15 cellular contexts compared by ENCODE assay signal in genomic region chr1:169487561-169487960, GRCh38. TPM values are rescaled to one million over a fixed set of nuclear protein-coding genes. Genes with fewer than 3 reads are reported as not detected.
A peak's percentile ranks its signal among the peaks of the same experiment; 100 is the strongest.
DNase-seq lines count a peak whose midpoint lies in the region; ATAC-seq and TF ChIP-seq lines count a peak whose summit lies in the region.
"Had no signal": no experiment of that assay in that cellular context is flagged by ENCODE, and none has a peak within 500 bp of the region (broad histone marks: within the 10 kb centered on the region; RNA-seq: fewer than 3 reads in every experiment).

No MANE protein-coding gene starts in this region.

- intact Hi-C loops in PC-3 (cut with micrococcal nuclease): loop anchor here (2.0 to 10.0 kb wide), 3 partner anchors 51 to 307 kb away; partner anchors contain the start of genes BLZF1, METTL18 and NME7
- intact Hi-C loops in esophagus squamous epithelium (cut with DNase I): no loop called here
- intact Hi-C loops in gastrocnemius medialis (cut with DNase I; ENCODE audit: low total_unique reads): loop anchor here (2.0 to 10.0 kb wide), 7 partner anchors 60 to 1765 kb away; partner anchors contain the start of genes ATP1B1, DCAF6, MPC2 and MPZL1

- H3K4me3 ChIP-seq in GM23338 (peak overlapping the region; percentile 73; the same call in 1 of the 2 replicates), PC-3 (ENCODE audit: low read length) (peak overlapping the region; percentile 76), esophagus squamous epithelium (no peak overlapping the region), gastrocnemius medialis (peak overlapping the region; percentile 52 to 85 (median 61))

- H3K9me2 ChIP-seq in GM23338 (ENCODE audit: insufficient read depth) (no peaks in the 10 kb centered on the region), PC-3 (replicated peaks; ENCODE audit: low read length) (no peaks in the 10 kb centered on the region)

- H3K27ac ChIP-seq in GM23338 (ENCODE audit: low read depth) (no peak overlapping the region), PC-3 (ENCODE audit: low read length) (no peak overlapping the region), esophagus squamous epithelium (peak overlapping the region; percentile 96 to 99 (median 98)), gastrocnemius medialis (peak overlapping the region; percentile 96 to 99 (median 98))

- H3K4me1 ChIP-seq in GM23338 (ENCODE audit: insufficient read depth): peaks cover 31% of the 10 kb centered on the region
- H3K4me1 ChIP-seq in PC-3 (ENCODE audit: insufficient read depth, low read length): peaks cover 45% of the 10 kb centered on the region
- peaks cover 15 to 42% (median 16%) of the 10 kb centered on the region in 3 donors for H3K4me1 ChIP-seq in esophagus squamous epithelium
- peaks cover 18 to 31% of the 10 kb centered on the region in 2 donors for H3K4me1 ChIP-seq in gastrocnemius medialis

- no peak for TF ChIP-seq POLR2A in esophagus squamous epithelium (IDR thresholded peaks at IDR 0.05)
- peak; percentile 35 to 53 for TF ChIP-seq POLR2A in gastrocnemius medialis (IDR thresholded peaks at IDR 0.05)

- TF ChIP-seq CTCF in GM23338 (conservative IDR thresholded peaks at IDR 0.05; ENCODE audit: low read depth in 2 of 2) (no peak), PC-3 (conservative IDR thresholded peaks at IDR 0.05; ENCODE audit: low read depth, low read length) (no peak), esophagus squamous epithelium (IDR thresholded peaks at IDR 0.05) (no peak), gastrocnemius medialis (IDR thresholded peaks at IDR 0.05 in 4 of 5, conservative IDR thresholded peaks at IDR 0.05 in 1 of 5) (no peak), GM13976 (IDR thresholded peaks at IDR 0.05; ENCODE audit: borderline replicate concordance, control extremely low read depth, extremely low read depth, insufficient read depth, missing control alignments) (no peak)

- H3K9me3 Mint-ChIP-seq in GM23338: no peaks in the 10 kb centered on the region
- H3K9me3 Mint-ChIP-seq: activated naive CD4-positive, alpha-beta T cell treated with anti-CD3 and anti-CD28 coated beads, Interleukin-2, amount 50 U/mL, for 72 hours; CD4-positive, alpha-beta memory T cell; stimulated activated naive CD8-positive, alpha-beta T cell treated with anti-CD3 and anti-CD28 coated beads, Interleukin-15, Interleukin-2, amounts not matched to agents 100 ng/mL and 50 ng/mL, for 24 hours had no signal

- in situ Hi-C loops in gastrocnemius medialis (cut with MboI; ENCODE audit: low sequenced_read_pairs in 4 of 4): loop anchor here (5.0 to 25.0 kb wide), 11 partner anchors 60 to 1550 kb away; partner anchors contain the start of genes ATP1B1 (in 2 of the 4), BLZF1 (in 1 of the 4), DCAF6 (in 1 of the 4) and MPC2 (in 1 of the 4)
- in situ Hi-C loops in GM13976 (cut with MboI; ENCODE audit: low sequenced_read_pairs, unreplicated experiment): no loop called here

- WGBS in esophagus squamous epithelium, 2 donors: 87 to 92% methylated on average over 16 of the region's 16 CpGs

- H3K36me3 ChIP-seq in GM23338 (ENCODE audit: insufficient read depth) (no peaks in the 10 kb centered on the region), PC-3 (ENCODE audit: low read depth, low read length) (no peaks in the 10 kb centered on the region), esophagus squamous epithelium (no peaks in the 10 kb centered on the region), gastrocnemius medialis (no peaks in the 10 kb centered on the region)
- H3K36me3 ChIP-seq: left lung had no signal

- H3K4me3 Mint-ChIP-seq in GM23338: peak overlapping the region; percentile 86; the same call in 2 of the 3 replicates

- no peaks in the 10 kb centered on the region for H3K36me3 Mint-ChIP-seq in GM23338 (ENCODE audit: low read depth)

- H3K27me3 Mint-ChIP-seq in GM23338 (ENCODE audit: insufficient read depth, low read depth, poor library complexity): peaks cover 2% of the 10 kb centered on the region
- H3K27me3 Mint-ChIP-seq: stimulated activated naive CD8-positive, alpha-beta T cell treated with anti-CD3 and anti-CD28 coated beads, Interleukin-15, Interleukin-2, amounts not matched to agents 100 ng/mL and 50 ng/mL, for 24 hours had no signal

- no TSS peak for BruUV-seq in PC-3 (replicated peaks; lab: Mats Ljungman, UMichigan)

- H4K20me1 ChIP-seq in GM23338 (replicated peaks; ENCODE audit: insufficient read depth): peaks cover 7% of the 10 kb centered on the region; the same call in 1 of the 2 replicates
- 0 out of 2 replicates have a peak, but pooled peaks cover 11% of the 10 kb centered on the region for H4K20me1 ChIP-seq in PC-3 (ENCODE audit: low read length)

- POLR2A ChIA-PET in PC-3 (lab: Charles Lee; ENCODE audit: unreplicated experiment): no interaction called here

- H3K9me3 ChIP-seq in PC-3 (ENCODE audit: low read length) (no peaks in the 10 kb centered on the region), esophagus squamous epithelium (no peaks in the 10 kb centered on the region), gastrocnemius medialis (no peaks in the 10 kb centered on the region)
- H3K9me3 ChIP-seq: left lung had no signal

- peaks cover 27% of the 10 kb centered on the region for H3K79me2 ChIP-seq in GM23338 (replicated peaks; ENCODE audit: insufficient read depth)
- peaks cover 33% of the 10 kb centered on the region for H3K79me2 ChIP-seq in PC-3 (ENCODE audit: low read length)

- H2AFZ ChIP-seq in GM23338: no peak overlapping the region
- H2AFZ ChIP-seq in PC-3 (ENCODE audit: low read length): peak overlapping the region; percentile 84

- CTCF ChIA-PET in PC-3 (lab: Charles Lee): no interaction called here

- no peaks in the 10 kb centered on the region; the same call in 1 of the 2 replicates for H3F3A ChIP-seq in GM23338 (replicated peaks; ENCODE audit: low read depth)
- H3F3A ChIP-seq in PC-3 (ENCODE audit: low read length, unreplicated experiment): no peaks in the 10 kb centered on the region

- no peak for DNase-seq in GM23338 (ENCODE audit: low spot score)
- DNase-seq in PC-3: peak; percentile 30
- DNase-seq in esophagus squamous epithelium (lab: John Stamatoyannopoulos, UW): no peak
- DNase-seq in gastrocnemius medialis: peak; percentile 31 to 83
- DNase-seq in RPMI8226: no peak
- no peak for DNase-seq in NCI-H2227 treated with DMSO at 0.1 percent for 48 hours (lab: John Stamatoyannopoulos, UW)
- DNase-seq in GM13976 (ENCODE audit: low spot score): no peak
- DNase-seq in NCI-H2107 (lab: John Stamatoyannopoulos, UW): no peak
- DNase-seq: CD4-positive, alpha-beta memory T cell; NCI-H1105 treated with DMSO at 0.1 percent for 48 hours; stimulated activated CD4-positive, alpha-beta T cell treated with anti-CD3 and anti-CD28 coated beads, Interleukin-4, amount 100 ng/mL, for 24 hours; T-helper 1 cell had no signal

- no peak for ATAC-seq in GM23338
- ATAC-seq in PC-3: no peak
- ATAC-seq in gastrocnemius medialis: peak in 1 of 2 donors; percentile 19
- ATAC-seq: activated naive CD4-positive, alpha-beta T cell treated with anti-CD3 and anti-CD28 coated beads, Interleukin-2, amount 50 U/mL, for 72 hours; left lung had no signal

- H3K4me2 ChIP-seq in GM23338 (peak overlapping the region; percentile 91), PC-3 (ENCODE audit: low read length) (peak overlapping the region; percentile 88)

- peaks cover 46% of the 10 kb centered on the region for H3K4me1 Mint-ChIP-seq in GM23338

- H3K27me3 ChIP-seq in GM23338 (ENCODE audit: insufficient read depth) (no peaks in the 10 kb centered on the region), PC-3 (ENCODE audit: low read length) (no peaks in the 10 kb centered on the region), esophagus squamous epithelium (no peaks in the 10 kb centered on the region), gastrocnemius medialis (no peaks in the 10 kb centered on the region)
- H3K27me3 ChIP-seq: left lung had no signal

- 0 out of 2 replicates have a peak overlapping the region, but pooled peaks have one; percentile 38 for H3K27ac Mint-ChIP-seq in GM23338
- H3K27ac Mint-ChIP-seq: stimulated activated naive CD8-positive, alpha-beta T cell treated with anti-CD3 and anti-CD28 coated beads, Interleukin-15, Interleukin-2, amounts not matched to agents 100 ng/mL and 50 ng/mL, for 24 hours had no signal

- peak overlapping the region; percentile 22 for H3K9ac ChIP-seq in PC-3 (ENCODE audit: low read length)

RNA-seq across cellular contexts. Expression of gene SLC19A2, which starts 1.8 kb away (rescaled TPM):
- 39.1 and 42.8 TPM in 2 replicates for total RNA-seq in GM23338 (2014; rRNA removed; shearing (Covaris generic))
- polyA plus RNA-seq in GM23338 (2016; fragmentation: Nextera tagmentation; extraction: Ambion mirVana): 9.9 and 11.1 TPM in 2 replicates
- 8.6 and 11.0 TPM in 2 replicates for total RNA-seq in PC-3 (2014; rRNA removed)
- total RNA-seq in esophagus squamous epithelium: 10 to 100 TPM in 2 of 4 donors, 1 to 10 TPM in 2; 7.0 to 21.4 (median 11.8) TPM
- total RNA-seq in gastrocnemius medialis: 100 to 1,000 TPM in 2 of 4 donors, 10 to 100 TPM in 2; 93.3 to 176 (median 99.8) TPM

Comparison
In these comparisons a context has a peak if more than half of its experiments do, and no peak if none do; other contexts are left out.
1. DNase-seq: peak in PC-3 (single experiment) and gastrocnemius medialis (2 of 2); none in GM23338 (single experiment), esophagus squamous epithelium (single experiment), RPMI8226 (single experiment), NCI-H2227 treated with DMSO at 0.1 percent for 48 hours (single experiment), GM13976 (single experiment) and NCI-H2107 (single experiment).
2. H3K27ac ChIP-seq: peak in esophagus squamous epithelium (4 of 4) and gastrocnemius medialis (4 of 4); none in GM23338 (single experiment) and PC-3 (single experiment).
3. H3K4me3 ChIP-seq: peak in GM23338 (single experiment), PC-3 (single experiment) and gastrocnemius medialis (4 of 4); none in esophagus squamous epithelium (0 of 4).
4. POLR2A ChIP-seq: peak in gastrocnemius medialis (2 of 2); none in esophagus squamous epithelium (0 of 4).